In genomic region chr22:39352301-39352867, GRCh38 we compare ENCODE assay signal across 24 cellular contexts. TPM values are rescaled to one million over a fixed set of nuclear protein-coding genes. Genes with fewer than 3 reads are reported as not detected.
DNase-seq lines count a peak whose midpoint lies in the region; ATAC-seq, FAIRE-seq and TF ChIP-seq lines count a peak whose summit lies in the region.
"Had no signal": no experiment of that assay in that cellular context is flagged by ENCODE, and none has a peak within 500 bp of the region (broad histone marks: within the 10 kb centered on the region; RNA-seq: fewer than 3 reads in every experiment).

No MANE protein-coding gene starts in this region.

- no peaks in the 10 kb centered on the region for H3K36me3 Mint-ChIP-seq in activated CD8-positive, alpha-beta memory T cell treated with anti-CD3 and anti-CD28 coated beads, Interleukin-2, amount 10 ng/mL, durations not matched to agents 7 days and 5 days
- H3K36me3 Mint-ChIP-seq in brain = peaks cover 9% of the 10 kb centered on the region
- H3K36me3 Mint-ChIP-seq: memory B cell; naive thymus-derived CD8-positive, alpha-beta T cell had no signal

- ATAC-seq in activated CD8-positive, alpha-beta memory T cell treated with anti-CD3 and anti-CD28 coated beads, Interleukin-2, amount 10 ng/mL, durations not matched to agents 7 days and 5 days = no peak
- no peak for ATAC-seq in HG03135 (IDR thresholded peaks at IDR 0.05; ENCODE audit: unreplicated experiment)
- ATAC-seq: activated T-helper 17 cell treated with anti-CD3 and anti-CD28 coated beads, Interleukin-2, amount 50 U/mL, for 72 hours had no signal

- dilution Hi-C loops in keratinocyte (cut with MboI; ENCODE audit: extremely low pct_ligation_motif_present, low sequenced_read_pairs) = no loop called here

- H3K9me3 Mint-ChIP-seq in activated CD8-positive, alpha-beta memory T cell treated with anti-CD3 and anti-CD28 coated beads, Interleukin-2, amount 10 ng/mL, durations not matched to agents 7 days and 5 days (ENCODE audit: low read depth) = no peaks in the 10 kb centered on the region
- no peaks in the 10 kb centered on the region for H3K9me3 Mint-ChIP-seq in brain
- H3K9me3 Mint-ChIP-seq: activated T-helper 17 cell treated with anti-CD3 and anti-CD28 coated beads, Interleukin-2, amount 50 U/mL, for 72 hours; dendritic cell treated with granulocyte-macrophage colony-stimulating factor and Interleukin-4, amounts not matched to agents 40 ng/mL and 50 ng/mL, for 4 days; HFFc6; memory B cell; naive thymus-derived CD8-positive, alpha-beta T cell had no signal

- no peaks in the 10 kb centered on the region for H3K9me1 ChIP-seq in keratinocyte (ENCODE audit: control insufficient read depth, extremely low read depth, insufficient read depth, low read length)

- H3K27me3 ChIP-seq in keratinocyte (ENCODE audit: control insufficient read depth, extremely low read depth, insufficient read depth, low read length) (peaks cover 6% of the 10 kb centered on the region), vagina (no peaks in the 10 kb centered on the region)
- H3K27me3 ChIP-seq: sigmoid colon had no signal

- no peak for TF ChIP-seq POLR2A in vagina (IDR thresholded peaks at IDR 0.05)

- H3K4me1 ChIP-seq in keratinocyte (ENCODE audit: control insufficient read depth, extremely low read depth, insufficient read depth, low read length) = peaks cover 29% of the 10 kb centered on the region
- H3K4me1 ChIP-seq in vagina = peaks cover 47% of the 10 kb centered on the region

- H3K27me3 Mint-ChIP-seq in activated CD8-positive, alpha-beta memory T cell treated with anti-CD3 and anti-CD28 coated beads, Interleukin-2, amount 10 ng/mL, durations not matched to agents 7 days and 5 days = peaks cover 26% of the 10 kb centered on the region
- peaks cover 3% of the 10 kb centered on the region for H3K27me3 Mint-ChIP-seq in brain
- H3K27me3 Mint-ChIP-seq: memory B cell had no signal

- no peaks in the 10 kb centered on the region for H3K36me3 ChIP-seq in keratinocyte (ENCODE audit: control insufficient read depth in 2 of 2, extremely low read depth in 1 of 2, insufficient read depth in 2 of 2, low read length in 2 of 2)
- no peaks in the 10 kb centered on the region for H3K36me3 ChIP-seq in vagina
- H3K36me3 ChIP-seq: sigmoid colon, tibial artery had no signal

- H3K4me3 ChIP-seq in keratinocyte (ENCODE audit: control insufficient read depth in 2 of 3, extremely low read depth in 1 of 3, insufficient read depth in 2 of 3, low read depth in 1 of 3, low read length in 3 of 3) (no peak overlapping the region), vagina (no peak overlapping the region)
- H3K4me3 ChIP-seq: sigmoid colon, tibial artery had no signal

- H3K4me1 Mint-ChIP-seq in activated CD8-positive, alpha-beta memory T cell treated with anti-CD3 and anti-CD28 coated beads, Interleukin-2, amount 10 ng/mL, durations not matched to agents 7 days and 5 days = peaks cover 31% of the 10 kb centered on the region
- H3K4me1 Mint-ChIP-seq in brain = peaks cover 35% of the 10 kb centered on the region
- H3K4me1 Mint-ChIP-seq: activated T-helper 17 cell treated with anti-CD3 and anti-CD28 coated beads, Interleukin-2, amount 50 U/mL, for 72 hours had no signal

- no peak overlapping the region for H3K9ac ChIP-seq in keratinocyte (ENCODE audit: control insufficient read depth, extremely low read depth, insufficient read depth, low read length)

- no peak for DNase-seq in activated CD8-positive, alpha-beta memory T cell treated with anti-CD3 and anti-CD28 coated beads, Interleukin-2, amount 10 ng/mL, durations not matched to agents 7 days and 5 days
- no peak for DNase-seq in activated CD8-positive, alpha-beta memory T cell treated with anti-CD3 and anti-CD28 coated beads, Interleukin-2, amount 50 U/mL, for 4 hours
- no peak for DNase-seq in keratinocyte (ENCODE audit: low read depth, low spot score)
- peak in 1 of 2 donors; percentile 81 for DNase-seq in vagina (ENCODE audit: extremely low spot score in 2 of 2)
- no peak for DNase-seq in NCI-H524 (lab: John Stamatoyannopoulos, UW)
- no peak for DNase-seq in mesenteric fat pad (ENCODE audit: low spot score)
- DNase-seq: activated CD4-positive, alpha-beta T cell treated with anti-CD3 and anti-CD28 coated beads for 4 hours; COR-L47; NCI-H146; OCI-M1; SHP77; sigmoid colon; stimulated activated naive CD4-positive, alpha-beta T cell; tibial artery had no signal

- peaks cover 4% of the 10 kb centered on the region for H4K20me1 ChIP-seq in keratinocyte (ENCODE audit: control insufficient read depth, extremely low read depth, insufficient read depth, low read length)

- no peak overlapping the region for H3K4me2 ChIP-seq in keratinocyte (ENCODE audit: control insufficient read depth, extremely low read depth, insufficient read depth, low read depth, low read length)

- H3K27ac ChIP-seq in keratinocyte (ENCODE audit: control insufficient read depth, insufficient read depth, low read length) = no peak overlapping the region
- peak overlapping the region; percentile 89 for H3K27ac ChIP-seq in vagina
- H3K27ac ChIP-seq: 22Rv1, tibial artery had no signal

- H3K79me2 ChIP-seq in keratinocyte (ENCODE audit: control insufficient read depth, insufficient read depth, low read length) = no peaks in the 10 kb centered on the region

- peak overlapping the region; percentile 72 for H3K4me3 Mint-ChIP-seq in activated CD8-positive, alpha-beta memory T cell treated with anti-CD3 and anti-CD28 coated beads, Interleukin-2, amount 10 ng/mL, durations not matched to agents 7 days and 5 days
- H3K4me3 Mint-ChIP-seq in brain = peak overlapping the region in 4 of 5 experiments; percentile 27 to 92 (median 90)
- H3K4me3 Mint-ChIP-seq: activated T-helper 17 cell treated with anti-CD3 and anti-CD28 coated beads, Interleukin-2, amount 50 U/mL, for 72 hours; dendritic cell treated with granulocyte-macrophage colony-stimulating factor and Interleukin-4, amounts not matched to agents 40 ng/mL and 50 ng/mL, for 4 days; HFFc6 had no signal

- intact Hi-C loops in vagina (cut with DNase I) = no loop called here

- CTCF ChIA-PET in activated CD8-positive, alpha-beta memory T cell treated with anti-CD3 and anti-CD28 coated beads, Interleukin-2, amount 10 ng/mL, durations not matched to agents 7 days and 5 days (lab: Charles Lee) = interaction anchor here (1.3 to 3.3 kb wide), 6 partner anchors 9 to 181 kb away, joined by 3 to 16 read pairs (median 9); partner anchors contain the start of gene TAB1

- H3K9me3 ChIP-seq in keratinocyte (ENCODE audit: control insufficient read depth, low read depth, low read length) (no peaks in the 10 kb centered on the region), vagina (no peaks in the 10 kb centered on the region)
- H3K9me3 ChIP-seq: sigmoid colon, tibial artery had no signal

- TF ChIP-seq CTCF in brain (conservative IDR thresholded peaks at IDR 0.05) = no peak
- TF ChIP-seq CTCF in keratinocyte (optimal IDR thresholded peaks at IDR 0.05 in 1 of 3, IDR thresholded peaks at IDR 0.05 in 1 of 3, conservative IDR thresholded peaks at IDR 0.05 in 1 of 3; ENCODE audit: extremely low read depth in 1 of 3, insufficient read depth in 2 of 3, low read length in 3 of 3) = no peak
- no peak for TF ChIP-seq CTCF in vagina (IDR thresholded peaks at IDR 0.05)

- peak; percentile 57 for FAIRE-seq in keratinocyte (lab: Jason Lieb, UNC)
- FAIRE-seq: bronchial epithelial cell, endothelial cell of umbilical vein had no signal

- no peak overlapping the region for H2AFZ ChIP-seq in keratinocyte (ENCODE audit: control insufficient read depth, low read length)

- peak overlapping the region; percentile 81 for H3K27ac Mint-ChIP-seq in activated CD8-positive, alpha-beta memory T cell treated with anti-CD3 and anti-CD28 coated beads, Interleukin-2, amount 10 ng/mL, durations not matched to agents 7 days and 5 days
- peak overlapping the region in 3 of 5 experiments; percentile 84 to 98 (median 93) for H3K27ac Mint-ChIP-seq in brain
- H3K27ac Mint-ChIP-seq: activated T-helper 17 cell treated with anti-CD3 and anti-CD28 coated beads, Interleukin-2, amount 50 U/mL, for 72 hours; memory B cell had no signal

RNA-seq across cellular contexts. Expression of gene SYNGR1, which starts 2.6 kb away (rescaled TPM):
- total RNA-seq in activated CD8-positive, alpha-beta memory T cell treated with anti-CD3 and anti-CD28 coated beads, Interleukin-2, amount 10 ng/mL, durations not matched to agents 7 days and 5 days = 10 to 100 TPM in 1 of 2 experiments, 1 to 10 TPM in 1; 4.2 to 16.0 TPM
- polyA plus RNA-seq in brain (ENCODE audit: insufficient read depth, low read depth, low replicate concordance) = 55.1 TPM
- 0.63 to 1.4 TPM (median 0.76 TPM) in 3 replicates for polyA plus RNA-seq in keratinocyte
- 0.67 TPM for polyA plus RNA-seq in keratinocyte (2011; ENCODE audit: low read depth)
- 1.2 and 2.7 TPM in 2 replicates for polyA plus RNA-seq in keratinocyte (2011; cell fraction: cytosol; rRNA removed)
- 1.5 and 2.7 TPM in 2 replicates for polyA plus RNA-seq in keratinocyte (2011; cell fraction: nucleus; rRNA removed)
- polyA plus RNA-seq in keratinocyte (2012; ENCODE audit: low replicate concordance) = 0.78 and 2.2 TPM in 2 replicates
- 0.54 to 1.9 TPM (median 0.56 TPM) in 3 replicates for polyA minus RNA-seq in keratinocyte
- polyA minus RNA-seq in keratinocyte (2011; cell fraction: cytosol; rRNA and poly(A)+ RNA removed) = 1.5 TPM
- 0.62 and 1.3 TPM in 2 replicates for polyA minus RNA-seq in keratinocyte (2011; cell fraction: nucleus; rRNA and poly(A)+ RNA removed)
- 42.2 TPM for total RNA-seq in vagina
- 10.8 TPM for total RNA-seq in mesenteric fat pad
- total RNA-seq: activated T-helper 17 cell treated with anti-CD3 and anti-CD28 coated beads, Interleukin-2, amount 50 U/mL, for 72 hours had no signal

RNA-seq across cellular contexts. Expression of gene RPL3, which starts 33.0 kb away (rescaled TPM):
- 1,000 to 10,000 TPM; 1,571 to 1,769 TPM for total RNA-seq in activated CD8-positive, alpha-beta memory T cell treated with anti-CD3 and anti-CD28 coated beads, Interleukin-2, amount 10 ng/mL, durations not matched to agents 7 days and 5 days
- polyA plus RNA-seq in brain (ENCODE audit: insufficient read depth, low read depth, low replicate concordance) (2,313 TPM), keratinocyte (2,424 to 2,611 TPM (median 2,538 TPM) in 3 replicates)
- 2,618 TPM for polyA plus RNA-seq in keratinocyte (2011; ENCODE audit: low read depth)
- 2,037 and 2,979 TPM in 2 replicates for polyA plus RNA-seq in keratinocyte (2011; cell fraction: cytosol; rRNA removed)
- polyA plus RNA-seq in keratinocyte (2011; cell fraction: nucleus; rRNA removed) = 1,267 and 1,276 TPM in 2 replicates
- polyA plus RNA-seq in keratinocyte (2012; ENCODE audit: low replicate concordance) = 2,146 and 2,726 TPM in 2 replicates
- 1,617 to 1,755 TPM (median 1,669 TPM) in 3 replicates for polyA minus RNA-seq in keratinocyte
- polyA minus RNA-seq in keratinocyte (2011; cell fraction: cytosol; rRNA and poly(A)+ RNA removed) = 2,002 TPM
- 534 and 588 TPM in 2 replicates for polyA minus RNA-seq in keratinocyte (2011; cell fraction: nucleus; rRNA and poly(A)+ RNA removed)
- total RNA-seq in vagina (2,613 TPM), mesenteric fat pad (1,402 TPM)

RNA-seq across cellular contexts. Expression of gene TAB1, which starts 47.2 kb away (rescaled TPM):
- total RNA-seq in activated CD8-positive, alpha-beta memory T cell treated with anti-CD3 and anti-CD28 coated beads, Interleukin-2, amount 10 ng/mL, durations not matched to agents 7 days and 5 days = 10 to 100 TPM; 27.7 to 35.2 TPM
- polyA plus RNA-seq in brain (ENCODE audit: insufficient read depth, low read depth, low replicate concordance) (34.5 TPM), keratinocyte (11.8 to 13.5 TPM (median 13.1 TPM) in 3 replicates)
- 3.4 TPM for polyA plus RNA-seq in keratinocyte (2011; ENCODE audit: low read depth)
- 6.2 and 14.0 TPM in 2 replicates for polyA plus RNA-seq in keratinocyte (2011; cell fraction: cytosol; rRNA removed)
- polyA plus RNA-seq in keratinocyte (2011; cell fraction: nucleus; rRNA removed) = 14.9 and 16.0 TPM in 2 replicates
- polyA plus RNA-seq in keratinocyte (2012; ENCODE audit: low replicate concordance) = 8.2 and 14.7 TPM in 2 replicates
- 9.9 to 16.8 TPM (median 16.1 TPM) in 3 replicates for polyA minus RNA-seq in keratinocyte
- polyA minus RNA-seq in keratinocyte (2011; cell fraction: cytosol; rRNA and poly(A)+ RNA removed) = 19.6 TPM
- 11.7 and 13.0 TPM in 2 replicates for polyA minus RNA-seq in keratinocyte (2011; cell fraction: nucleus; rRNA and poly(A)+ RNA removed)
- total RNA-seq in vagina (25.5 TPM), mesenteric fat pad (14.8 TPM)
